In genomic region chr3:16740531-16740930, GRCh38 we compare ENCODE assay signal across 15 cellular contexts.
"Had no signal": no experiment of that assay in that cellular context is flagged by ENCODE, and none has a peak within 500 bp of the region (broad histone marks: within the 10 kb centered on the region; RNA-seq: fewer than 3 reads in every experiment).

No MANE protein-coding gene starts in this region.

- ATAC-seq: natural killer cell treated with Interleukin-12 subunit alpha and Interleukin-12 subunit beta and Interleukin-15 and Interleukin-18, amount 100 ng/mL, for 72 hours; psoas muscle; upper lobe of right lung had no signal

- H3K9me3 ChIP-seq: upper lobe of right lung had no signal

- H3K4me1 ChIP-seq: foreskin keratinocyte, upper lobe of right lung had no signal

- H3K36me3 ChIP-seq: upper lobe of right lung had no signal

- DNase-seq: activated CD4-positive, alpha-beta T cell treated with anti-CD3 and anti-CD28 coated beads, Interleukin-2, amount 50 U/mL, for 4 hours; activated CD4-positive, CD25-positive, alpha-beta regulatory T cell treated with anti-CD3 and anti-CD28 coated beads, Interleukin-2, amount 50 U/mL, for 72 hours; activated effector memory CD4-positive, alpha-beta T cell treated with Interleukin-2 at 50 U/mL for 16 hours; activated T-cell treated with anti-CD3 and anti-CD28 coated beads, Interleukin-2, amount 50 U/mL, for 1 hour; central memory CD4-positive, alpha-beta T cell; effector memory CD4-positive, alpha-beta T cell; foreskin keratinocyte; immature natural killer cell; left cardiac atrium; nucleus accumbens; psoas muscle; stimulated activated CD4-positive, alpha-beta T cell treated with anti-CD3 and anti-CD28 coated beads, Interleukin-2, amount 100 ng/mL, for 48 hours; stimulated activated naive CD4-positive, alpha-beta T cell treated with Interleukin-2 at 50 U/mL for 16 hours; upper lobe of right lung had no signal

- H3K27me3 ChIP-seq: foreskin keratinocyte, upper lobe of right lung had no signal

- H3K4me3 ChIP-seq: psoas muscle, upper lobe of right lung had no signal

- H3K4me3 Mint-ChIP-seq: immature natural killer cell; natural killer cell treated with Interleukin-12 subunit alpha and Interleukin-12 subunit beta and Interleukin-15 and Interleukin-18, amount 100 ng/mL, for 72 hours had no signal

- H3K27ac Mint-ChIP-seq: immature natural killer cell; natural killer cell treated with Interleukin-12 subunit alpha and Interleukin-12 subunit beta and Interleukin-15 and Interleukin-18, amount 100 ng/mL, for 72 hours had no signal

- H3K27ac ChIP-seq: foreskin keratinocyte, upper lobe of right lung had no signal
